24 cellular contexts compared by ENCODE assay signal in genomic region chr10:77445562-77445961, GRCh38.
DNase-seq lines count a peak whose midpoint lies in the region; ATAC-seq and TF ChIP-seq lines count a peak whose summit lies in the region.
"Had no signal": no experiment of that assay in that cellular context is flagged by ENCODE, and none has a peak within 500 bp of the region (broad histone marks: within the 10 kb centered on the region; RNA-seq: fewer than 3 reads in every experiment).

No MANE protein-coding gene starts in this region.

- H2BK15ac ChIP-seq in IMR-90 (ENCODE audit: low read depth, low read length), result no peak overlapping the region

- H4K5ac ChIP-seq in IMR-90 (ENCODE audit: low read depth, low read length), result no peak overlapping the region

- no peak overlapping the region for H2BK20ac ChIP-seq in IMR-90 (ENCODE audit: low read depth, low read length)

- H4K20me1 ChIP-seq in IMR-90 (ENCODE audit: insufficient read depth, low read length), result no peaks in the 10 kb centered on the region
- H4K20me1 ChIP-seq: BLaER1 had no signal

- no peak overlapping the region for H3K27ac ChIP-seq in IMR-90 (ENCODE audit: insufficient read depth, low read length)
- H3K27ac ChIP-seq: BLaER1 had no signal

- H3K9me3 Mint-ChIP-seq in progenitor cell of endocrine pancreas (ENCODE audit: low read depth) (no peaks in the 10 kb centered on the region), glutamatergic neuron (ENCODE audit: unreplicated experiment) (peaks cover 2% of the 10 kb centered on the region)
- H3K9me3 Mint-ChIP-seq: CD14-positive monocyte; CD8-positive, alpha-beta memory T cell had no signal

- H2AK9ac ChIP-seq in IMR-90 (replicated peaks; ENCODE audit: low read depth, low read length, poor library complexity), result no peak overlapping the region

- no peak overlapping the region for H3K23ac ChIP-seq in IMR-90 (ENCODE audit: low read depth, low read length)

- ATAC-seq in IMR-90 (ENCODE audit: low read depth), result no peak
- ATAC-seq in HG03378 (IDR thresholded peaks at IDR 0.05; ENCODE audit: unreplicated experiment), result no peak

- H2BK5ac ChIP-seq in IMR-90 (ENCODE audit: low read depth, low read length, poor library complexity, severe bottlenecking), result no peak overlapping the region

- CTCF ChIA-PET in IMR-90 (lab: Yijun Ruan, JAX), result no interaction called here

- no peak overlapping the region for H2BK120ac ChIP-seq in IMR-90 (ENCODE audit: low read depth, low read length)

- DNase-seq in ELF-1 (ENCODE audit: low read depth, low spot score), result peak; percentile 16
- no peak for DNase-seq in IMR-90
- peak; percentile 67 for DNase-seq in left kidney (ENCODE audit: low read depth, low spot score)
- DNase-seq in progenitor cell of endocrine pancreas (ENCODE audit: low spot score, unreplicated experiment), result no peak
- no peak for DNase-seq in glutamatergic neuron
- no peak for DNase-seq in activated naive CD4-positive, alpha-beta T cell (lab: John Stamatoyannopoulos, UW)
- DNase-seq in anterior cingulate cortex (lab: John Stamatoyannopoulos, UW), result no peak
- DNase-seq: 8988T; ACHN; BE2C; C1 segment of cervical spinal cord; CD4-positive, alpha-beta memory T cell; CD4-positive, CD25-positive, alpha-beta regulatory T cell; CD8-positive, alpha-beta memory T cell; COR-L47; DMS 273 treated with DMSO at 0.1 percent for 48 hours; DMS153; DMS79; DND-41; EL; GF-D8 had no signal

- H3K36me3 ChIP-seq in IMR-90 (ENCODE audit: control insufficient read depth, insufficient read depth, low read length), result no peaks in the 10 kb centered on the region
- H3K36me3 ChIP-seq: BE2C, BLaER1 had no signal

- no TSS peak for BruUV-seq in IMR-90 (replicated peaks; lab: Mats Ljungman, UMichigan)

- H3K4me1 Mint-ChIP-seq in progenitor cell of endocrine pancreas (ENCODE audit: low read depth), result peaks cover 17% of the 10 kb centered on the region
- H3K4me1 Mint-ChIP-seq in glutamatergic neuron (ENCODE audit: low read depth, unreplicated experiment), result peaks cover 12% of the 10 kb centered on the region
- H3K4me1 Mint-ChIP-seq: CD14-positive monocyte; CD4-positive, alpha-beta memory T cell; CD4-positive, CD25-positive, alpha-beta regulatory T cell; CD8-positive, alpha-beta memory T cell had no signal

- H3K9ac ChIP-seq in IMR-90 (ENCODE audit: low read depth, low read length), result no peak overlapping the region
- H3K9ac ChIP-seq: BLaER1 had no signal

- no peaks in the 10 kb centered on the region for H3K4me1 ChIP-seq in IMR-90 (ENCODE audit: control insufficient read depth, insufficient read depth, low read length)

- H3K27me3 ChIP-seq in IMR-90 (ENCODE audit: control insufficient read depth, insufficient read depth, low read length), result no peaks in the 10 kb centered on the region
- H3K27me3 ChIP-seq: BE2C, BLaER1 had no signal

- H3K4me3 ChIP-seq in IMR-90 (ENCODE audit: insufficient read depth, low read depth, low read length), result no peak overlapping the region
- H3K4me3 ChIP-seq: BLaER1 had no signal

- H3K4me2 ChIP-seq in IMR-90 (ENCODE audit: low read depth, low read length), result no peak overlapping the region
- H3K4me2 ChIP-seq: BLaER1 had no signal

- H3K9me1 ChIP-seq in IMR-90 (ENCODE audit: insufficient read depth, low read length), result 0 out of 2 replicates have a peak, but pooled peaks cover 4% of the 10 kb centered on the region

- 93% methylated on average over 3 of the region's 7 CpGs; no CpG with 5 or more reads in 1 of the 2 experiments for WGBS in IMR-90 (ENCODE audit: extremely low coverage in 2 of 2, insufficient read length in 1 of 2), 2 experiments

- H3K36me3 Mint-ChIP-seq in progenitor cell of endocrine pancreas (ENCODE audit: insufficient read depth), result no peaks in the 10 kb centered on the region
- H3K36me3 Mint-ChIP-seq in glutamatergic neuron (ENCODE audit: unreplicated experiment), result no peaks in the 10 kb centered on the region
- H3K36me3 Mint-ChIP-seq: CD14-positive monocyte; CD4-positive, alpha-beta memory T cell; CD4-positive, CD25-positive, alpha-beta regulatory T cell; CD8-positive, alpha-beta memory T cell had no signal

- in situ Hi-C loops in IMR-90 (cut with MboI; ENCODE audit: low sequenced_read_pairs), result no loop called here

- H2AK5ac ChIP-seq in IMR-90 (ENCODE audit: low read depth, low read length), result no peak overlapping the region

- intact Hi-C loops in IMR-90 (cut with micrococcal nuclease), result no loop called here

- TF ChIP-seq POLR2A in IMR-90 (IDR thresholded peaks at IDR 0.05; ENCODE audit: low read depth, low read length), result no peak

- peak overlapping the region; percentile 29 for H3K27ac Mint-ChIP-seq in progenitor cell of endocrine pancreas
- H3K27ac Mint-ChIP-seq in glutamatergic neuron (ENCODE audit: unreplicated experiment), result no peak overlapping the region
- H3K27ac Mint-ChIP-seq: CD14-positive monocyte; CD4-positive, alpha-beta memory T cell; CD4-positive, CD25-positive, alpha-beta regulatory T cell had no signal

- TF ChIP-seq CTCF in IMR-90 (conservative IDR thresholded peaks at IDR 0.05; ENCODE audit: low read depth, low read length) (no peak), progenitor cell of endocrine pancreas (IDR thresholded peaks at IDR 0.05; ENCODE audit: unreplicated experiment) (no peak), glutamatergic neuron (IDR thresholded peaks at IDR 0.05; ENCODE audit: partially characterized antibody, unreplicated experiment) (no peak)

- dilution Hi-C loops in IMR-90 (cut with HindIII; ENCODE audit: low sequenced_read_pairs, unreplicated experiment), result no loop called here

- POLR2A ChIA-PET in IMR-90 (lab: Charles Lee; ENCODE audit: unreplicated experiment), result no interaction called here

- H3K9me3 ChIP-seq in IMR-90 (ENCODE audit: control insufficient read depth, insufficient read depth, low read length), result no peaks in the 10 kb centered on the region
- H3K9me3 ChIP-seq: BE2C, BLaER1 had no signal

- no peak for TF ChIP-seq RAD21 in IMR-90 (IDR thresholded peaks at IDR 0.05; ENCODE audit: low read length)

- no peak overlapping the region for H4K91ac ChIP-seq in IMR-90 (ENCODE audit: insufficient read depth, low read depth, low read length)

- peaks cover 6% of the 10 kb centered on the region for H3K27me3 Mint-ChIP-seq in progenitor cell of endocrine pancreas
- H3K27me3 Mint-ChIP-seq in glutamatergic neuron (ENCODE audit: unreplicated experiment), result no peaks in the 10 kb centered on the region
- H3K27me3 Mint-ChIP-seq: CD4-positive, CD25-positive, alpha-beta regulatory T cell; CD8-positive, alpha-beta memory T cell had no signal

- no peak overlapping the region for H3K14ac ChIP-seq in IMR-90 (replicated peaks; ENCODE audit: low read depth, low read length)

- H3K4ac ChIP-seq in IMR-90 (ENCODE audit: low read depth, low read length), result no peak overlapping the region

- H3K4me3 Mint-ChIP-seq in progenitor cell of endocrine pancreas (ENCODE audit: low read depth), result no peak overlapping the region
- H3K4me3 Mint-ChIP-seq in glutamatergic neuron (ENCODE audit: unreplicated experiment), result no peak overlapping the region
- H3K4me3 Mint-ChIP-seq: CD14-positive monocyte; CD4-positive, alpha-beta memory T cell; CD4-positive, CD25-positive, alpha-beta regulatory T cell; CD8-positive, alpha-beta memory T cell had no signal

- no peak overlapping the region for H3K18ac ChIP-seq in IMR-90 (ENCODE audit: low read depth, low read length)

- peak overlapping the region; percentile 44 for H2AFZ ChIP-seq in IMR-90 (replicated peaks; ENCODE audit: low read length, poor library complexity)

- H3K79me1 ChIP-seq in IMR-90 (ENCODE audit: low read depth in 1 of 2, low read length in 2 of 2), result no peaks in the 10 kb centered on the region

- no peak overlapping the region for H4K8ac ChIP-seq in IMR-90 (ENCODE audit: low read depth in 2 of 2, low read length in 2 of 2)

- no peak overlapping the region for H3K56ac ChIP-seq in IMR-90 (ENCODE audit: extremely low read depth, insufficient read depth, low read length)

TF ChIP-seq in IMR-90, 13 proteins besides CTCF, POLR2A, EP300 and RAD21:
- no peak for TF ChIP-seq USF2 (IDR thresholded peaks at IDR 0.05; ENCODE audit: low read depth, low read length)
- no peak for TF ChIP-seq MXI1 (IDR thresholded peaks at IDR 0.05; ENCODE audit: borderline replicate concordance, low read depth, low read length)
- TF ChIP-seq ELK1 (IDR thresholded peaks at IDR 0.05; ENCODE audit: borderline replicate concordance, low read depth, low read length), result no peak
- no peak for TF ChIP-seq BHLHE40 (IDR thresholded peaks at IDR 0.05; ENCODE audit: low read depth, low read length)
- TF ChIP-seq MAZ (IDR thresholded peaks at IDR 0.05; ENCODE audit: borderline replicate concordance, low read depth, low read length), result no peak
- no peak for TF ChIP-seq SMC3 (IDR thresholded peaks at IDR 0.05; ENCODE audit: low read depth, low read length)
- TF ChIP-seq RCOR1 (IDR thresholded peaks at IDR 0.05; ENCODE audit: insufficient replicate concordance, low read length), result no peak

Comparison
In these comparisons a context has a peak if more than half of its experiments do, and no peak if none do; other contexts are left out.
1. DNase-seq: peak in ELF-1 (single experiment) and left kidney (single experiment); none in IMR-90 (single experiment), progenitor cell of endocrine pancreas (single experiment), glutamatergic neuron (single experiment), activated naive CD4-positive, alpha-beta T cell (0 of 4) and anterior cingulate cortex (0 of 58).